In the genomic region with DNA sequence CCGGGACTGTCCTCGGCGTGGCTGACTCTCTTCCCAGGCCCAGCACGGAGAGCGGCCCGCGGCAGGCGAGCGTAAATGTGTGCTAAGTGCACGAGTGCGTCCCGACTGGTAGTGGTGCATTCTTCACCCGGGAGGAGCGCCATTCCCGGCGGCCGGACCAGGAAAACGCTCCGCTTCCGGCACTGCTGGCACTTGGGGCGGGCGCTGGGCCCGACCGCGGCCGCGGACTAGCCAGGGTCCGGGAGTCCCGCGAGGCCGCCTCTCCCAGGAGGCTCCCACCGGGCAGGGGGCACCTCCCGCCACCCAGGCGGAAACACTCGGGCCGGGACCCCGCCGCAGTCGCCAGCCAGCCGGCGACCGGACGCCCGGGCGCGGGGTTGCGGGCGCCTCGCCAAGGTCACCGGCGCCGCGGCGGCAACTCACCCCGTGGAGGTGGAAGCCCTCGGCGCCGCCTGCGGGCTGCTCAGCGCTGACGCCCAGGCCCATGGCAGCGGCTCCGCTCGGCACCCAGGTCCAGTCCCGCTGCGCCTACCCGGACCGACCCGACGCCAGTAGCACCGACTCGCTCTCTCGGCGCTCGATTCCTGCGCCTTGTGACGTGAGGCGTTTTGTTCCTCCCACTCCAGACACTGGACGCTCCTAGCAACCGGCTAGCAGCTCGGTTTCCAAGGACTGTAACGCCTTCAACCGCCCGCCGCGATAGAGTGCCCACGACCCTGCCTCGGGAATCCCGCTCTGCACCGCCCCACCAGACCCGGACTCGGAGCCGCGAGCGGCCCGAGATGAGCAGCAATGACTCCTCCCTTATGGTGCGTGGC, we compare ENCODE assay signal across 8 cellular contexts. TPM values are rescaled to one million over a fixed set of nuclear protein-coding genes. Genes with fewer than 3 reads are reported as not detected.
DNase-seq lines count a peak whose midpoint lies in the region; ATAC-seq and TF ChIP-seq lines count a peak whose summit lies in the region.

Gene GORASP1 (minus strand): TSS at position 572 of the 818 bp plus-strand sequence. CDS start 86 bp downstream, at position 486.
Gene TTC21A (plus strand): TSS at position 625 of the 818 bp plus-strand sequence. CDS start 158 bp downstream, at position 783.

- H3K27me3 Mint-ChIP-seq in activated CD4-positive, alpha-beta T cell treated with anti-CD3 and anti-CD28 coated beads, Interleukin-2, amount 10 ng/mL, durations not matched to agents 24 days and 14 days, result no peaks in the 10 kb centered on the region

- no peaks in the 10 kb centered on the region for H3K9me3 ChIP-seq in left lung

- H3K4me1 Mint-ChIP-seq in activated CD4-positive, alpha-beta T cell treated with anti-CD3 and anti-CD28 coated beads, Interleukin-2, amount 10 ng/mL, durations not matched to agents 24 days and 14 days, result peaks cover 52% of the 10 kb centered on the region

- intact Hi-C loops in activated CD4-positive, alpha-beta T cell treated with anti-CD3 and anti-CD28 coated beads, Interleukin-2, amount 10 ng/mL, durations not matched to agents 24 days and 14 days (cut with micrococcal nuclease), result loop anchor here (1.0 to 5.0 kb wide), 4 partner anchors 40 to 275 kb away; partner anchors contain the start of genes SCN11A and SLC25A38
- intact Hi-C loops in left lung (cut with DNase I), result no loop called here

- H3K4me1 ChIP-seq in left lung, result peaks cover 10 to 60% of the 10 kb centered on the region in 2 donors

- TF ChIP-seq CTCF in AG09309 (IDR thresholded peaks at IDR 0.05; ENCODE audit: control insufficient read depth, insufficient read depth, low read depth, low read length, missing control alignments) (no peak), left lung (IDR thresholded peaks at IDR 0.05) (no peak)

- H3K27ac Mint-ChIP-seq in activated CD4-positive, alpha-beta T cell treated with anti-CD3 and anti-CD28 coated beads, Interleukin-2, amount 10 ng/mL, durations not matched to agents 24 days and 14 days, result peak within 1 kb of the TSS; percentile 89

- peak within 1 kb of the TSS; percentile 89 for H3K4me3 ChIP-seq in AG09309 (ENCODE audit: control insufficient read depth, low read depth, low read length)
- peak within 1 kb of the TSS; percentile 85 to 89 for H3K4me3 ChIP-seq in left lung

- H3K4me3 Mint-ChIP-seq in activated CD4-positive, alpha-beta T cell treated with anti-CD3 and anti-CD28 coated beads, Interleukin-2, amount 10 ng/mL, durations not matched to agents 24 days and 14 days, result peak within 1 kb of the TSS; percentile 92

- DNase-seq in AG09309 (ENCODE audit: low read depth), result peak; percentile 55
- DNase-seq in NCI-H446 treated with DMSO at 0.1 percent for 48 hours (lab: John Stamatoyannopoulos, UW), result peak; percentile 35
- peak; percentile 91 for DNase-seq in activated CD4-positive, alpha-beta T cell treated with anti-CD3 and anti-CD28 coated beads, Interleukin-2, amount 10 ng/mL, durations not matched to agents 24 days and 14 days
- DNase-seq in dedifferentiated amniotic fluid mesenchymal stem cell (ENCODE audit: extremely low spot score), result peak; percentile 89
- peak; percentile 92 to 96 for DNase-seq in left lung
- peak; percentile 66 to 72 for DNase-seq in stimulated activated CD4-positive, alpha-beta T cell treated with anti-CD3 and anti-CD28 coated beads, Interleukin-2, amount 100 ng/mL, for 24 hours

- ATAC-seq in GM18868 (IDR thresholded peaks at IDR 0.05; ENCODE audit: unreplicated experiment), result peak; percentile 52
- peak; percentile 45 for ATAC-seq in HG03159 (IDR thresholded peaks at IDR 0.05; ENCODE audit: unreplicated experiment)
- peak; percentile 95 for ATAC-seq in left lung

- H3K9me3 Mint-ChIP-seq in activated CD4-positive, alpha-beta T cell treated with anti-CD3 and anti-CD28 coated beads, Interleukin-2, amount 10 ng/mL, durations not matched to agents 24 days and 14 days, result no peaks in the 10 kb centered on the region

- no peaks in the 10 kb centered on the region for H3K36me3 ChIP-seq in left lung

- no peaks in the 10 kb centered on the region for H3K27me3 ChIP-seq in left lung

- peak within 1 kb of the TSS; percentile 96 for H3K27ac ChIP-seq in left lung

- peaks cover 12% of the 10 kb centered on the region for H3K36me3 Mint-ChIP-seq in activated CD4-positive, alpha-beta T cell treated with anti-CD3 and anti-CD28 coated beads, Interleukin-2, amount 10 ng/mL, durations not matched to agents 24 days and 14 days (ENCODE audit: low read depth)

RNA-seq across cellular contexts. Expression of gene GORASP1, which starts in this region (rescaled TPM):
- 31.5 and 32.1 TPM in 2 replicates for total RNA-seq in activated CD4-positive, alpha-beta T cell treated with anti-CD3 and anti-CD28 coated beads, Interleukin-2, amount 10 ng/mL, durations not matched to agents 24 days and 14 days
- total RNA-seq in left lung, result 10 to 100 TPM; 62.5 to 63.2 TPM

RNA-seq across cellular contexts. Expression of gene TTC21A, which starts in this region (rescaled TPM):
- 0.54 and 0.89 TPM in 2 replicates for total RNA-seq in activated CD4-positive, alpha-beta T cell treated with anti-CD3 and anti-CD28 coated beads, Interleukin-2, amount 10 ng/mL, durations not matched to agents 24 days and 14 days
- 10 to 100 TPM in 1 of 2 donors, 1 to 10 TPM in 1; 7.1 to 10.6 TPM for total RNA-seq in left lung

Comparison
In these comparisons a context has a peak if more than half of its experiments do, and no peak if none do; other contexts are left out.
1. Peak in every context shown above with its lines: DNase-seq, ATAC-seq, H3K4me3 ChIP-seq and H3K27ac ChIP-seq.
2. DNase-seq: peak in every context shown above with its lines; median percentile 94 in left lung; 91 in activated CD4-positive, alpha-beta T cell treated with anti-CD3 and anti-CD28 coated beads, Interleukin-2, amount 10 ng/mL, durations not matched to agents 24 days and 14 days; 89 in dedifferentiated amniotic fluid mesenchymal stem cell; 69 in stimulated activated CD4-positive, alpha-beta T cell treated with anti-CD3 and anti-CD28 coated beads, Interleukin-2, amount 100 ng/mL, for 24 hours; 55 in AG09309; 35 in NCI-H446 treated with DMSO at 0.1 percent for 48 hours.
3. ATAC-seq: peak in every context shown above with its lines; median percentile 95 in left lung; 52 in GM18868; 45 in HG03159.